Comparison of ENCODE assay signal across 2 cellular contexts in the genomic region with DNA sequence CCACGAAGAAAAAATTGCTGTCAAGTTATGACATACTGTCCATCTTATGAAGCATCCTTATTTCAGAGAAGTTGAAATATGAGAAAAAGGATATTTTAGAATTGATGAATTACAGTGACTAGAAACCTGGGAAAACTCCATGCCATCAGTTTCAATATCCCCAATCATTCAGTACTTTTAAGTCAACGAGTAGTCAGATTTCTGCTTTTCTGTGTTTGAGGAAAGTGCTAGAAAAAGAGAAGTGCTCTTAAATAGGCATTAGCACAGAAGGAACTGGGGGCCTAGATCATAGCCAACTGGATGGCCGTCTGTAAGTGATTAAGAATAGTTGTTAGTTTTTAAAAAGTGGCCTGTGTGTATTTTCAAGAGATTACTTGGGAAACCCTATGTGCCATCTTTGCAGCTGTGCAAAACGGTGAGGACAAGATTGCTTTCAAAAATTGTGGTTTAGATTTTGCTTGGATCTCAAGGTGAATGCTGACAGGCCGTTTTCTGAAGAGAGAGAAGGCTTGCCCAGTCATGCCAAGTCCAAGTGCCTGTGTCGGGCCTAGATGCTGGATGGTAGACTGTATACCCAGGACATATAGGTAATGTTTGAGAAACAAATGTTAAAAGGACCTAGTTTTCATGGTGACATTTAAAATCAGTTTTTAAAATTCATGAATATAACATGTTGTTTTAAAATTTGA.
TF ChIP-seq lines count a peak whose summit lies in the region.

No MANE protein-coding gene starts in this region.

TF ChIP-seq in WTC11, 78 proteins besides CTCF, POLR2A, EP300 and RAD21 (continued from another document):
- TF ChIP-seq, protein P1, sequence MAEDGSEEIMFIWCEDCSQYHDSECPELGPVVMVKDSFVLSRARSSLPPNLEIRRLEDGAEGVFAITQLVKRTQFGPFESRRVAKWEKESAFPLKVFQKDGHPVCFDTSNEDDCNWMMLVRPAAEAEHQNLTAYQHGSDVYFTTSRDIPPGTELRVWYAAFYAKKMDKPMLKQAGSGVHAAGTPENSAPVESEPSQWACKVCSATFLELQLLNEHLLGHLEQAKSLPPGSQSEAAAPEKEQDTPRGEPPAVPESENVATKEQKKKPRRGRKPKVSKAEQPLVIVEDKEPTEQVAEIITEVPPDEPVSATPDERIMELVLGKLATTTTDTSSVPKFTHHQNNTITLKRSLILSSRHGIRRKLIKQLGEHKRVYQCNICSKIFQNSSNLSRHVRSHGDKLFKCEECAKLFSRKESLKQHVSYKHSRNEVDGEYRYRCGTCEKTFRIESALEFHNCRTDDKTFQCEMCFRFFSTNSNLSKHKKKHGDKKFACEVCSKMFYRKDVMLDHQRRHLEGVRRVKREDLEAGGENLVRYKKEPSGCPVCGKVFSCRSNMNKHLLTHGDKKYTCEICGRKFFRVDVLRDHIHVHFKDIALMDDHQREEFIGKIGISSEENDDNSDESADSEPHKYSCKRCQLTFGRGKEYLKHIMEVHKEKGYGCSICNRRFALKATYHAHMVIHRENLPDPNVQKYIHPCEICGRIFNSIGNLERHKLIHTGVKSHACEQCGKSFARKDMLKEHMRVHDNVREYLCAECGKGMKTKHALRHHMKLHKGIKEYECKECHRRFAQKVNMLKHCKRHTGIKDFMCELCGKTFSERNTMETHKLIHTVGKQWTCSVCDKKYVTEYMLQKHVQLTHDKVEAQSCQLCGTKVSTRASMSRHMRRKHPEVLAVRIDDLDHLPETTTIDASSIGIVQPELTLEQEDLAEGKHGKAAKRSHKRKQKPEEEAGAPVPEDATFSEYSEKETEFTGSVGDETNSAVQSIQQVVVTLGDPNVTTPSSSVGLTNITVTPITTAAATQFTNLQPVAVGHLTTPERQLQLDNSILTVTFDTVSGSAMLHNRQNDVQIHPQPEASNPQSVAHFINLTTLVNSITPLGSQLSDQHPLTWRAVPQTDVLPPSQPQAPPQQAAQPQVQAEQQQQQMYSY (CRISPR knock-in tag; IDR thresholded peaks at IDR 0.05) = no peak
- TF ChIP-seq, protein P2, sequence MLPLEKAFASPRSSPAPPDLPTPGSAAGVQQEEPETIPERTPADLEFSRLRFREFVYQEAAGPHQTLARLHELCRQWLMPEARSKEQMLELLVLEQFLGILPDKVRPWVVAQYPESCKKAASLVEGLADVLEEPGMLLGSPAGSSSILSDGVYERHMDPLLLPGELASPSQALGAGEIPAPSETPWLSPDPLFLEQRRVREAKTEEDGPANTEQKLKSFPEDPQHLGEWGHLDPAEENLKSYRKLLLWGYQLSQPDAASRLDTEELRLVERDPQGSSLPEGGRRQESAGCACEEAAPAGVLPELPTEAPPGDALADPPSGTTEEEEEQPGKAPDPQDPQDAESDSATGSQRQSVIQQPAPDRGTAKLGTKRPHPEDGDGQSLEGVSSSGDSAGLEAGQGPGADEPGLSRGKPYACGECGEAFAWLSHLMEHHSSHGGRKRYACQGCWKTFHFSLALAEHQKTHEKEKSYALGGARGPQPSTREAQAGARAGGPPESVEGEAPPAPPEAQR (CRISPR knock-in tag; IDR thresholded peaks at IDR 0.05) = no peak
- TF ChIP-seq IRF2 (CRISPR knock-in tag; IDR thresholded peaks at IDR 0.05; ENCODE audit: borderline replicate concordance, low read depth) = no peak
- TF ChIP-seq GRHL2 (CRISPR knock-in tag; IDR thresholded peaks at IDR 0.05; ENCODE audit: insufficient replicate concordance, severe bottlenecking) = no peak
- TF ChIP-seq, protein P3, sequence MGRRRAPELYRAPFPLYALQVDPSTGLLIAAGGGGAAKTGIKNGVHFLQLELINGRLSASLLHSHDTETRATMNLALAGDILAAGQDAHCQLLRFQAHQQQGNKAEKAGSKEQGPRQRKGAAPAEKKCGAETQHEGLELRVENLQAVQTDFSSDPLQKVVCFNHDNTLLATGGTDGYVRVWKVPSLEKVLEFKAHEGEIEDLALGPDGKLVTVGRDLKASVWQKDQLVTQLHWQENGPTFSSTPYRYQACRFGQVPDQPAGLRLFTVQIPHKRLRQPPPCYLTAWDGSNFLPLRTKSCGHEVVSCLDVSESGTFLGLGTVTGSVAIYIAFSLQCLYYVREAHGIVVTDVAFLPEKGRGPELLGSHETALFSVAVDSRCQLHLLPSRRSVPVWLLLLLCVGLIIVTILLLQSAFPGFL (CRISPR knock-in tag; IDR thresholded peaks at IDR 0.05; ENCODE audit: borderline replicate concordance) = no peak
- TF ChIP-seq SOX15 (CRISPR knock-in tag; IDR thresholded peaks at IDR 0.05) = no peak
- no peak for TF ChIP-seq ZNF416 (CRISPR knock-in tag; IDR thresholded peaks at IDR 0.05)
- TF ChIP-seq, protein P4, sequence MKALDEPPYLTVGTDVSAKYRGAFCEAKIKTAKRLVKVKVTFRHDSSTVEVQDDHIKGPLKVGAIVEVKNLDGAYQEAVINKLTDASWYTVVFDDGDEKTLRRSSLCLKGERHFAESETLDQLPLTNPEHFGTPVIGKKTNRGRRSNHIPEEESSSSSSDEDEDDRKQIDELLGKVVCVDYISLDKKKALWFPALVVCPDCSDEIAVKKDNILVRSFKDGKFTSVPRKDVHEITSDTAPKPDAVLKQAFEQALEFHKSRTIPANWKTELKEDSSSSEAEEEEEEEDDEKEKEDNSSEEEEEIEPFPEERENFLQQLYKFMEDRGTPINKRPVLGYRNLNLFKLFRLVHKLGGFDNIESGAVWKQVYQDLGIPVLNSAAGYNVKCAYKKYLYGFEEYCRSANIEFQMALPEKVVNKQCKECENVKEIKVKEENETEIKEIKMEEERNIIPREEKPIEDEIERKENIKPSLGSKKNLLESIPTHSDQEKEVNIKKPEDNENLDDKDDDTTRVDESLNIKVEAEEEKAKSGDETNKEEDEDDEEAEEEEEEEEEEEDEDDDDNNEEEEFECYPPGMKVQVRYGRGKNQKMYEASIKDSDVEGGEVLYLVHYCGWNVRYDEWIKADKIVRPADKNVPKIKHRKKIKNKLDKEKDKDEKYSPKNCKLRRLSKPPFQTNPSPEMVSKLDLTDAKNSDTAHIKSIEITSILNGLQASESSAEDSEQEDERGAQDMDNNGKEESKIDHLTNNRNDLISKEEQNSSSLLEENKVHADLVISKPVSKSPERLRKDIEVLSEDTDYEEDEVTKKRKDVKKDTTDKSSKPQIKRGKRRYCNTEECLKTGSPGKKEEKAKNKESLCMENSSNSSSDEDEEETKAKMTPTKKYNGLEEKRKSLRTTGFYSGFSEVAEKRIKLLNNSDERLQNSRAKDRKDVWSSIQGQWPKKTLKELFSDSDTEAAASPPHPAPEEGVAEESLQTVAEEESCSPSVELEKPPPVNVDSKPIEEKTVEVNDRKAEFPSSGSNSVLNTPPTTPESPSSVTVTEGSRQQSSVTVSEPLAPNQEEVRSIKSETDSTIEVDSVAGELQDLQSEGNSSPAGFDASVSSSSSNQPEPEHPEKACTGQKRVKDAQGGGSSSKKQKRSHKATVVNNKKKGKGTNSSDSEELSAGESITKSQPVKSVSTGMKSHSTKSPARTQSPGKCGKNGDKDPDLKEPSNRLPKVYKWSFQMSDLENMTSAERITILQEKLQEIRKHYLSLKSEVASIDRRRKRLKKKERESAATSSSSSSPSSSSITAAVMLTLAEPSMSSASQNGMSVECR (CRISPR knock-in tag; IDR thresholded peaks at IDR 0.05; ENCODE audit: borderline replicate concordance) = no peak

TF ChIP-seq in neural cell, 6 proteins besides CTCF, POLR2A, EP300 and RAD21 (continued from another document):
- TF ChIP-seq, protein P5, sequence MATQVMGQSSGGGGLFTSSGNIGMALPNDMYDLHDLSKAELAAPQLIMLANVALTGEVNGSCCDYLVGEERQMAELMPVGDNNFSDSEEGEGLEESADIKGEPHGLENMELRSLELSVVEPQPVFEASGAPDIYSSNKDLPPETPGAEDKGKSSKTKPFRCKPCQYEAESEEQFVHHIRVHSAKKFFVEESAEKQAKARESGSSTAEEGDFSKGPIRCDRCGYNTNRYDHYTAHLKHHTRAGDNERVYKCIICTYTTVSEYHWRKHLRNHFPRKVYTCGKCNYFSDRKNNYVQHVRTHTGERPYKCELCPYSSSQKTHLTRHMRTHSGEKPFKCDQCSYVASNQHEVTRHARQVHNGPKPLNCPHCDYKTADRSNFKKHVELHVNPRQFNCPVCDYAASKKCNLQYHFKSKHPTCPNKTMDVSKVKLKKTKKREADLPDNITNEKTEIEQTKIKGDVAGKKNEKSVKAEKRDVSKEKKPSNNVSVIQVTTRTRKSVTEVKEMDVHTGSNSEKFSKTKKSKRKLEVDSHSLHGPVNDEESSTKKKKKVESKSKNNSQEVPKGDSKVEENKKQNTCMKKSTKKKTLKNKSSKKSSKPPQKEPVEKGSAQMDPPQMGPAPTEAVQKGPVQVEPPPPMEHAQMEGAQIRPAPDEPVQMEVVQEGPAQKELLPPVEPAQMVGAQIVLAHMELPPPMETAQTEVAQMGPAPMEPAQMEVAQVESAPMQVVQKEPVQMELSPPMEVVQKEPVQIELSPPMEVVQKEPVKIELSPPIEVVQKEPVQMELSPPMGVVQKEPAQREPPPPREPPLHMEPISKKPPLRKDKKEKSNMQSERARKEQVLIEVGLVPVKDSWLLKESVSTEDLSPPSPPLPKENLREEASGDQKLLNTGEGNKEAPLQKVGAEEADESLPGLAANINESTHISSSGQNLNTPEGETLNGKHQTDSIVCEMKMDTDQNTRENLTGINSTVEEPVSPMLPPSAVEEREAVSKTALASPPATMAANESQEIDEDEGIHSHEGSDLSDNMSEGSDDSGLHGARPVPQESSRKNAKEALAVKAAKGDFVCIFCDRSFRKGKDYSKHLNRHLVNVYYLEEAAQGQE (IDR thresholded peaks at IDR 0.05; ENCODE audit: borderline replicate concordance) = no peak
- TF ChIP-seq POLR2AphosphoS5 (IDR thresholded peaks at IDR 0.05) (no peak), EZH2 (IDR thresholded peaks at IDR 0.05; ENCODE audit: borderline replicate concordance, insufficient read depth, low read length, poor library complexity, severe bottlenecking) (no peak), SMC3 (conservative IDR thresholded peaks at IDR 0.05; ENCODE audit: poor library complexity) (no peak)
